ENCODE assay signal across 8 cellular contexts in the genomic region with DNA sequence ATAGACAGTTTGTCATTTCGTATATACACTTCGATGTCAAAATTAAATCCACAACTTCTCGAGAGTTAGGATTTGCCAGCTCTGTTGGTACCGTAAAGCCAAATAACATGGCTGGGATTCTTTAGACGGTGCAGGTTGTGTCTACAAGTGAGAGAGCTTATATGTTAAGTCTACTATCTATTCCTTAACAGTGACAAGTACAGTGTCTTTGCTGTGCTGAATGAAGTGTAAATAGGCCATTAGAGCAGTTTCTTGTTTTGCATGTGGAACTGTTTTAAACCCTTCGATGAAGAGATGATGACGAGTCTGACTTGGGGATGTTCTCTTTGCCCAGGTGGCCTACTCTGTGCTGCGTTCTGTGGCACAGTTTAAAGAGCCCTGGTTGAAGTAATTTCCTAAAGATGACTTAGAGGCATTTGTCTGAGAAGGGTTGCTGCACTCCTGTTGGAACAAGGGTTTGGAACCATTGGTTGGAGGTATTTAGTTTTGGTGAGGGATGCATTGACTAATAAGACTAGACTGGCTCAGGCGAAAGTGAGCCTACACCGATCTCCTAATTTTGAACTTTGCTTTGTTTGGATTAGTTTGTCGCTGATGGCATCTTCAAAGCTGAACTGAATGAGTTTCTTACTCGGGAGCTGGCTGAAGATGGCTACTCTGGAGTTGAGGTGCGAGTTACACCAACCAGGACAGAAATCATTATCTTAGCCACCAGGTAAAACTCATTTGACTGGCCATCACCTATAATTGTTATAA. TPM values are rescaled to one million over a fixed set of nuclear protein-coding genes. Genes with fewer than 3 reads are reported as not detected.
A peak's percentile ranks its signal among the peaks of the same experiment; 100 is the strongest.
DNase-seq lines count a peak whose midpoint lies in the region; ATAC-seq and TF ChIP-seq lines count a peak whose summit lies in the region.

No MANE protein-coding gene starts in this region.

- peaks cover 1% of the 10 kb centered on the region; the same call in 1 of the 2 replicates for H3F3A ChIP-seq in Loucy (ENCODE audit: low read depth)

- TF ChIP-seq CTCF in Loucy (conservative IDR thresholded peaks at IDR 0.05; ENCODE audit: low read length): no peak

- H3K79me2 ChIP-seq in Loucy (ENCODE audit: insufficient read depth, low read length): peaks cover 60% of the 10 kb centered on the region

- peak overlapping the region; percentile 87 to 98 (median 97) for H3K4me2 ChIP-seq in BLaER1 treated with 17β-estradiol and CSF1 and Interleukin-3, amounts not matched to agents 10 nM and 100 nM
- peak overlapping the region; percentile 100 for H3K4me2 ChIP-seq in Loucy (ENCODE audit: low read depth, low read length, poor library complexity, severe bottlenecking)

- H3K27ac Mint-ChIP-seq in immature natural killer cell: peak overlapping the region; percentile 93 to 98 (median 96)
- peak overlapping the region; percentile 94 for H3K27ac Mint-ChIP-seq in stimulated activated memory B cell treated with anti-CD40 and anti-IgM and Interleukin-4, amounts not matched to agents 10 μg/mL and 1 μg/mL and 100 μg/mL, for 72 hours

- peaks cover 0 to 3% (median 1%) of the 10 kb centered on the region in 3 donors for H3K27me3 Mint-ChIP-seq in immature natural killer cell (ENCODE audit: low read depth in 3 of 3)
- H3K27me3 Mint-ChIP-seq in stimulated activated memory B cell treated with anti-CD40 and anti-IgM and Interleukin-4, amounts not matched to agents 10 μg/mL and 1 μg/mL and 100 μg/mL, for 72 hours: peaks cover 6% of the 10 kb centered on the region

- no peaks in the 10 kb centered on the region for H3K9me3 ChIP-seq in BLaER1 treated with 17β-estradiol and CSF1 and Interleukin-3, amounts not matched to agents 10 nM and 100 nM (replicated peaks in 1 of 11)
- no peaks in the 10 kb centered on the region for H3K9me3 ChIP-seq in Loucy (ENCODE audit: insufficient read depth, low read depth, low read length)

- peaks cover 9 to 37% (median 27%) of the 10 kb centered on the region in 3 donors for H3K36me3 Mint-ChIP-seq in immature natural killer cell
- peaks cover 52% of the 10 kb centered on the region for H3K36me3 Mint-ChIP-seq in stimulated activated memory B cell treated with anti-CD40 and anti-IgM and Interleukin-4, amounts not matched to agents 10 μg/mL and 1 μg/mL and 100 μg/mL, for 72 hours

- peaks cover 56 to 71% (median 66%) of the 10 kb centered on the region in 10 experiments for H3K4me1 ChIP-seq in BLaER1 treated with 17β-estradiol and CSF1 and Interleukin-3, amounts not matched to agents 10 nM and 100 nM
- peaks cover 48% of the 10 kb centered on the region for H3K4me1 ChIP-seq in Loucy (ENCODE audit: insufficient read depth, low read length, poor library complexity, severe bottlenecking)

- H3K36me3 ChIP-seq in BLaER1 treated with 17β-estradiol and CSF1 and Interleukin-3, amounts not matched to agents 10 nM and 100 nM: peaks cover 49 to 53% (median 51%) of the 10 kb centered on the region in 11 experiments
- H3K36me3 ChIP-seq in Loucy (ENCODE audit: insufficient read depth, low read length): peaks cover 44% of the 10 kb centered on the region

- ATAC-seq in stimulated activated memory B cell treated with anti-CD40 and anti-IgM and Interleukin-4, amounts not matched to agents 10 μg/mL and 1 μg/mL and 100 μg/mL, for 72 hours: peak; percentile 37
- ATAC-seq in GM19455 (IDR thresholded peaks at IDR 0.05; ENCODE audit: unreplicated experiment) (no peak), GM18519 (IDR thresholded peaks at IDR 0.05; ENCODE audit: low FRiP score, unreplicated experiment) (no peak)

- no peaks in the 10 kb centered on the region for H3K9me2 ChIP-seq in Loucy (replicated peaks; ENCODE audit: low read depth, low read length)

- H3K9me3 Mint-ChIP-seq in immature natural killer cell: no peaks in the 10 kb centered on the region
- no peaks in the 10 kb centered on the region for H3K9me3 Mint-ChIP-seq in stimulated activated memory B cell treated with anti-CD40 and anti-IgM and Interleukin-4, amounts not matched to agents 10 μg/mL and 1 μg/mL and 100 μg/mL, for 72 hours

- H3K4me3 Mint-ChIP-seq in immature natural killer cell: peak overlapping the region; percentile 93 to 97 (median 96)
- H3K4me3 Mint-ChIP-seq in stimulated activated memory B cell treated with anti-CD40 and anti-IgM and Interleukin-4, amounts not matched to agents 10 μg/mL and 1 μg/mL and 100 μg/mL, for 72 hours: peak overlapping the region; percentile 85

- H3K27me3 ChIP-seq in BLaER1 treated with 17β-estradiol and CSF1 and Interleukin-3, amounts not matched to agents 10 nM and 100 nM: no peaks in the 10 kb centered on the region
- H3K27me3 ChIP-seq in Loucy (ENCODE audit: insufficient read depth, low read length, poor library complexity, severe bottlenecking): peaks cover 8% of the 10 kb centered on the region

- H3K9ac ChIP-seq in BLaER1 treated with 17β-estradiol and CSF1 and Interleukin-3, amounts not matched to agents 10 nM and 100 nM: peak overlapping the region; percentile 88 to 99 (median 96)
- H3K9ac ChIP-seq in Loucy (ENCODE audit: low read depth, low read length, poor library complexity, severe bottlenecking): peak overlapping the region; percentile 99

- peak overlapping the region; percentile 91 to 98 (median 95) for H3K27ac ChIP-seq in BLaER1 treated with 17β-estradiol and CSF1 and Interleukin-3, amounts not matched to agents 10 nM and 100 nM

- peak overlapping the region; percentile 83 to 94 (median 86) for H3K4me3 ChIP-seq in BLaER1 treated with 17β-estradiol and CSF1 and Interleukin-3, amounts not matched to agents 10 nM and 100 nM
- H3K4me3 ChIP-seq in Loucy (ENCODE audit: low read length, poor library complexity, severe bottlenecking): peak overlapping the region; percentile 94

- peaks cover 52 to 59% (median 56%) of the 10 kb centered on the region in 11 experiments for H4K20me1 ChIP-seq in BLaER1 treated with 17β-estradiol and CSF1 and Interleukin-3, amounts not matched to agents 10 nM and 100 nM
- H4K20me1 ChIP-seq in Loucy (ENCODE audit: insufficient read depth, low read length, poor library complexity, severe bottlenecking): peaks cover 57% of the 10 kb centered on the region

- H3K4me1 Mint-ChIP-seq in immature natural killer cell: peaks cover 42 to 64% of the 10 kb centered on the region in 2 donors
- peaks cover 47% of the 10 kb centered on the region for H3K4me1 Mint-ChIP-seq in stimulated activated memory B cell treated with anti-CD40 and anti-IgM and Interleukin-4, amounts not matched to agents 10 μg/mL and 1 μg/mL and 100 μg/mL, for 72 hours

- no peak overlapping the region for H2AFZ ChIP-seq in Loucy (ENCODE audit: low read length)

- DNase-seq in astrocyte of the hippocampus (ENCODE audit: low read depth, low spot score): peak; percentile 37
- peak in 2 of 3 donors; percentile 16 to 23 for DNase-seq in immature natural killer cell
- DNase-seq in iPS-NIHi11 (ENCODE audit: low spot score): no peak

RNA-seq across cellular contexts. Expression of a gene that starts 1.0 kb away (rescaled TPM):
- 1,000 to 10,000 TPM; 2,605 to 4,768 (median 2,974) TPM for polyA plus RNA-seq in immature natural killer cell

RNA-seq across cellular contexts. Expression of a gene that starts 32.7 kb away (rescaled TPM):
- 1 to 10 TPM in 1 of 3 donors, under 1 TPM in 1, not detected in 1; 0.41 to 1.6 TPM for polyA plus RNA-seq in immature natural killer cell

RNA-seq across cellular contexts. Expression of a gene that starts 48.8 kb away (rescaled TPM):
- polyA plus RNA-seq in immature natural killer cell: 10 to 100 TPM; 28.7 to 51.1 (median 41.5) TPM
